Comparison of ENCODE assay signal across 11 cellular contexts in genomic region chr20:49887251-49887827, GRCh38. TPM values are rescaled to one million over a fixed set of nuclear protein-coding genes. Genes with fewer than 3 reads are reported as not detected.
DNase-seq lines count a peak whose midpoint lies in the region; FAIRE-seq and TF ChIP-seq lines count a peak whose summit lies in the region.
"Had no signal": no experiment of that assay in that cellular context is flagged by ENCODE, and none has a peak within 500 bp of the region (broad histone marks: within the 10 kb centered on the region; RNA-seq: fewer than 3 reads in every experiment).

No MANE protein-coding gene starts in this region.

- no peak overlapping the region for H2AFZ ChIP-seq in astrocyte (ENCODE audit: low read depth, low read length)
- H2AFZ ChIP-seq in SK-N-SH (ENCODE audit: low read depth): no peak overlapping the region

- TF ChIP-seq EP300 in SK-N-SH (IDR thresholded peaks at IDR 0.05; ENCODE audit: borderline replicate concordance in 1 of 2, low read depth in 1 of 2, low read length in 1 of 2): no peak

- no peaks in the 10 kb centered on the region for H3K9me3 ChIP-seq in astrocyte (ENCODE audit: insufficient read depth, low read depth, low read length)
- no peaks in the 10 kb centered on the region for H3K9me3 ChIP-seq in skeletal muscle tissue (ENCODE audit: control insufficient read depth in 3 of 3, low read length in 3 of 3)
- H3K9me3 ChIP-seq in SK-N-SH: no peaks in the 10 kb centered on the region

- H3K27ac ChIP-seq in astrocyte (ENCODE audit: low read depth, low read length) (no peak overlapping the region), skeletal muscle tissue (ENCODE audit: low read depth, low read length) (peak overlapping the region; percentile 68), SK-N-SH (ENCODE audit: low read depth in 2 of 2, low read length in 1 of 2) (no peak overlapping the region)

- CTCF ChIA-PET in SK-N-SH (lab: Yijun Ruan, JAX): interaction anchor here (0.8 to 9.6 kb wide), 21 partner anchors 9 to 670 kb away, joined by 3 to 131 read pairs (median 6); partner anchors contain the start of gene SLC9A8

- peaks cover 2% of the 10 kb centered on the region for H3K9me3 Mint-ChIP-seq in astrocyte (ENCODE audit: unreplicated experiment)

- H3K9ac ChIP-seq in astrocyte (ENCODE audit: low read length): no peak overlapping the region
- H3K9ac ChIP-seq in skeletal muscle tissue (ENCODE audit: low read depth in 1 of 3, low read length in 3 of 3): peak overlapping the region in 2 of 3 donors; percentile 14 to 57
- H3K9ac ChIP-seq in SK-N-SH: no peak overlapping the region

- H3K27ac Mint-ChIP-seq in astrocyte (ENCODE audit: unreplicated experiment): peak overlapping the region; percentile 77

- H3K4me1 Mint-ChIP-seq in astrocyte (ENCODE audit: low read depth, unreplicated experiment): peaks cover 46% of the 10 kb centered on the region

- peaks cover 5% of the 10 kb centered on the region for H3F3A ChIP-seq in SK-N-SH (replicated peaks; ENCODE audit: insufficient read depth)

- peaks cover 6% of the 10 kb centered on the region for H3K36me3 Mint-ChIP-seq in astrocyte (ENCODE audit: low read depth, unreplicated experiment)

- peaks cover 12% of the 10 kb centered on the region for H4K20me1 ChIP-seq in astrocyte (ENCODE audit: insufficient read depth, low read length)
- H4K20me1 ChIP-seq in SK-N-SH (ENCODE audit: insufficient read depth): 0 out of 2 replicates have a peak, but pooled peaks cover 5% of the 10 kb centered on the region

- H3K4me1 ChIP-seq in astrocyte (ENCODE audit: insufficient read depth, low read length) (peaks cover 28% of the 10 kb centered on the region), skeletal muscle tissue (ENCODE audit: control insufficient read depth in 3 of 3, insufficient read depth in 3 of 3, low read length in 3 of 3) (peaks cover 20 to 32% (median 27%) of the 10 kb centered on the region in 3 donors), SK-N-SH (ENCODE audit: control insufficient read depth in 1 of 2, insufficient read depth in 2 of 2, low read depth in 1 of 2, low read length in 1 of 2) (peaks cover 0 to 6% of the 10 kb centered on the region in 2 experiments; a peak in 1 of 4 replicates)

- TF ChIP-seq RAD21 in SK-N-SH (IDR thresholded peaks at IDR 0.05; ENCODE audit: low read length): no peak

- H3K4me2 ChIP-seq in astrocyte (ENCODE audit: low read length) (no peak overlapping the region), SK-N-SH (no peak overlapping the region)

- no peaks in the 10 kb centered on the region for H3K27me3 ChIP-seq in astrocyte (ENCODE audit: insufficient read depth, low read length)
- H3K27me3 ChIP-seq in kidney epithelial cell (ENCODE audit: control insufficient read depth, insufficient read depth, low read length): no peaks in the 10 kb centered on the region
- no peaks in the 10 kb centered on the region for H3K27me3 ChIP-seq in skeletal muscle tissue (ENCODE audit: control insufficient read depth in 3 of 3, insufficient read depth in 3 of 3, low read length in 3 of 3)
- no peaks in the 10 kb centered on the region for H3K27me3 ChIP-seq in SK-N-SH (ENCODE audit: insufficient read depth)

- no peak for TF ChIP-seq CTCF in astrocyte (IDR thresholded peaks at IDR 0.05; ENCODE audit: insufficient read depth, low read depth, low read length)
- no peak for TF ChIP-seq CTCF in kidney epithelial cell (IDR thresholded peaks at IDR 0.05; ENCODE audit: insufficient read depth, low read length, poor library complexity, severe bottlenecking)
- TF ChIP-seq CTCF in SK-N-SH (IDR thresholded peaks at IDR 0.05): no peak

- H3K9me2 ChIP-seq in SK-N-SH: no peaks in the 10 kb centered on the region

- H3K79me2 ChIP-seq in astrocyte (ENCODE audit: insufficient read depth, low read length) (no peaks in the 10 kb centered on the region), SK-N-SH (ENCODE audit: insufficient read depth) (no peaks in the 10 kb centered on the region)

- WGBS in SK-N-SH (ENCODE audit: low lambda C conversion rate): 89% methylated on average over 4 of the region's 13 CpGs

- DNase-seq in HCEC 1CT (peak; percentile 15), astrocyte (ENCODE audit: low read depth) (peak; percentile 8), kidney epithelial cell (ENCODE audit: low read depth) (peak; percentile 18), NCI-H1417 (lab: John Stamatoyannopoulos, UW) (no peak), SK-N-SH (no peak), DMS79 (lab: John Stamatoyannopoulos, UW) (no peak)
- DNase-seq in activated CD4-positive, alpha-beta T cell treated with anti-CD3 and anti-CD28 coated beads for 1 hour: no peak
- DNase-seq: GF-D8; SHP77; stimulated activated naive CD4-positive, alpha-beta T cell treated with Interleukin-2 at 50 U/mL for 16 hours had no signal

- no peaks in the 10 kb centered on the region for H3K27me3 Mint-ChIP-seq in astrocyte (ENCODE audit: low read depth, unreplicated experiment)

- POLR2A ChIA-PET in SK-N-SH (lab: Yijun Ruan, JAX): no interaction called here

- peak overlapping the region; percentile 60 for H3K4me3 Mint-ChIP-seq in astrocyte (ENCODE audit: unreplicated experiment)

- no peak for FAIRE-seq in astrocyte (lab: Jason Lieb, UNC)

- H3K4me3 ChIP-seq in astrocyte (ENCODE audit: insufficient read depth, low read depth, low read length) (no peak overlapping the region), kidney epithelial cell (ENCODE audit: low read depth, low read length) (no peak overlapping the region), skeletal muscle tissue (ENCODE audit: low read length in 3 of 3) (peak overlapping the region in 1 of 3 donors; percentile 14), SK-N-SH (ENCODE audit: low read depth in 2 of 2, low read length in 1 of 2) (no peak overlapping the region)

- H3K36me3 ChIP-seq in astrocyte (ENCODE audit: insufficient read depth, low read length) (peaks cover 2% of the 10 kb centered on the region), kidney epithelial cell (ENCODE audit: control insufficient read depth, insufficient read depth, low read length) (no peaks in the 10 kb centered on the region), skeletal muscle tissue (ENCODE audit: control insufficient read depth in 3 of 3, insufficient read depth in 3 of 3, low read length in 3 of 3) (peaks cover 34 to 52% (median 35%) of the 10 kb centered on the region in 3 donors), SK-N-SH (replicated peaks in 1 of 2; ENCODE audit: control insufficient read depth in 1 of 2, insufficient read depth in 2 of 2, low read length in 1 of 2) (peaks cover 0 to 27% of the 10 kb centered on the region in 2 experiments)

TF ChIP-seq in SK-N-SH, 30 proteins besides CTCF, POLR2A, EP300 and RAD21:
- TF ChIP-seq USF1 (IDR thresholded peaks at IDR 0.05; ENCODE audit: borderline replicate concordance, low read depth) (no peak), IRF3 (IDR thresholded peaks at IDR 0.05; ENCODE audit: low read depth, low read length) (no peak), POLR2AphosphoS5 (IDR thresholded peaks at IDR 0.05; ENCODE audit: low read depth, low read length) (no peak), TEAD4 (IDR thresholded peaks at IDR 0.05; ENCODE audit: borderline replicate concordance, insufficient read depth) (no peak), CHD2 (IDR thresholded peaks at IDR 0.05; ENCODE audit: low read length, partially characterized antibody) (no peak), JUND (IDR thresholded peaks at IDR 0.05) (no peak), TAF1 (IDR thresholded peaks at IDR 0.05; ENCODE audit: borderline replicate concordance, low read depth, low read length) (no peak), ELF1 (IDR thresholded peaks at IDR 0.05) (no peak), NRF1 (IDR thresholded peaks at IDR 0.05; ENCODE audit: low read depth, low read length) (no peak), MXI1 (IDR thresholded peaks at IDR 0.05; ENCODE audit: low read depth, low read length) (no peak), FOXJ3 (CRISPR knock-in tag; IDR thresholded peaks at IDR 0.05) (no peak), RCOR1 (IDR thresholded peaks at IDR 0.05; ENCODE audit: low read length) (no peak), RFX5 (IDR thresholded peaks at IDR 0.05; ENCODE audit: low read length) (no peak), EZH2phosphoT487 (IDR thresholded peaks at IDR 0.05; ENCODE audit: borderline replicate concordance, low read depth) (no peak), TCF12 (IDR thresholded peaks at IDR 0.05) (no peak)

RNA-seq across cellular contexts. Expression of gene SPATA2, which starts 28.0 kb away (rescaled TPM):
- total RNA-seq in astrocyte (7.2 and 7.3 TPM in 2 replicates), kidney epithelial cell (3.9 and 5.1 TPM in 2 replicates), skeletal muscle tissue (1.0 TPM)
- polyA plus RNA-seq in SK-N-SH (2012; rRNA removed): 5.8 and 7.2 TPM in 2 replicates
- polyA plus RNA-seq in SK-N-SH (2012; cell fraction: cytosol; rRNA removed): 4.6 and 5.7 TPM in 2 replicates
- polyA plus RNA-seq in SK-N-SH (2012; cell fraction: nucleus; rRNA removed): 7.8 and 8.4 TPM in 2 replicates

RNA-seq across cellular contexts. Expression of gene RNF114, which starts 48.9 kb away (rescaled TPM):
- total RNA-seq in astrocyte (59.4 and 62.7 TPM in 2 replicates), kidney epithelial cell (138 and 216 TPM in 2 replicates), skeletal muscle tissue (35.0 TPM)
- polyA plus RNA-seq in SK-N-SH (2012; rRNA removed): 30.2 and 55.0 TPM in 2 replicates
- polyA plus RNA-seq in SK-N-SH (2012; cell fraction: cytosol; rRNA removed): 37.4 and 52.4 TPM in 2 replicates
- polyA plus RNA-seq in SK-N-SH (2012; cell fraction: nucleus; rRNA removed): 53.4 and 58.8 TPM in 2 replicates

Comparison
In these comparisons a context has a peak if more than half of its experiments do, and no peak if none do; other contexts are left out.
1. DNase-seq: peak in HCEC 1CT (single experiment), astrocyte (single experiment) and kidney epithelial cell (single experiment); none in activated CD4-positive, alpha-beta T cell treated with anti-CD3 and anti-CD28 coated beads for 1 hour (single experiment), NCI-H1417 (0 of 3), SK-N-SH (single experiment) and DMS79 (single experiment).
2. H3K9ac ChIP-seq: peak in skeletal muscle tissue (2 of 3); none in astrocyte (single experiment) and SK-N-SH (single experiment).